11 cellular contexts compared by ENCODE assay signal in the genomic region with DNA sequence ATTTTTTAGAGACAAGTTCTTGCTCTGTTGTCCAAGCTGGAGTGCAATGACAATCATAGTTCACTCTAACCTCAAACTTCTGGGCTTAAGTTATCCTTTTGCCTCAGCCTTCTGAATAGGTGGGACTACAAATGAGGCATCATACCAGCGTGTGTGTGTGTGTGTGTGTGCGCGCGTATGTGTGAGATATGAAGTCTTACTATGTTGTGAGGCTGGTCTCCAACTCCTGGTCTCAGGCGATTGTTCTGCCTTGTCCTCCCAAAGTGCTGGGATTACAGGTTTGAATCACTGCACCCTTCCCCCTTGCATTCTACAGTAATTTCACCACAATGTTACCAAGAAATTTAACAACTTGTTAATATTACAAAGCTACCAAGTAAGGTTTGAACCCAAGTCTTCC. TPM values are rescaled to one million over a fixed set of nuclear protein-coding genes. Genes with fewer than 3 reads are reported as not detected.
A peak's percentile ranks its signal among the peaks of the same experiment; 100 is the strongest.
DNase-seq lines count a peak whose midpoint lies in the region; ATAC-seq, FAIRE-seq and TF ChIP-seq lines count a peak whose summit lies in the region.
"Had no signal": no experiment of that assay in that cellular context is flagged by ENCODE, and none has a peak within 500 bp of the region (broad histone marks: within the 10 kb centered on the region; RNA-seq: fewer than 3 reads in every experiment).

No MANE protein-coding gene starts in this region.

- peak overlapping the region; percentile 63 to 93 (median 89) for H3K27ac ChIP-seq in spleen
- H3K27ac ChIP-seq: epithelial cell of prostate, HL-60 had no signal

- no peak for TF ChIP-seq POLR2A in spleen (IDR thresholded peaks at IDR 0.05)

- peaks cover 25 to 89% (median 68%) of the 10 kb centered on the region in 6 donors for H3K4me1 ChIP-seq in spleen

- ATAC-seq in HG03439 (IDR thresholded peaks at IDR 0.05; ENCODE audit: unreplicated experiment) (no peak), HG02610 (IDR thresholded peaks at IDR 0.05; ENCODE audit: unreplicated experiment) (no peak)

- peaks cover 0 to 10% (median 3%) of the 10 kb centered on the region in 6 donors for H3K36me3 ChIP-seq in spleen

- FAIRE-seq in GM19239 (lab: Jason Lieb, UNC): peak; percentile 28

- in situ Hi-C loops in ACHN (cut with HindIII; ENCODE audit: low pct_ligation_motif_present, low pct_unique_long_range_greater_than_20kb, low sequenced_read_pairs): no loop called here

- 36 to 71% (median 56%) methylated on average over 5 of the region's 5 CpGs for WGBS in spleen, 5 donors

- H3K4me3 ChIP-seq in fibroblast of mammary gland (ENCODE audit: control insufficient read depth, low read depth, low read length) (no peak overlapping the region), spleen (peak overlapping the region in 5 of 8 donors; percentile 6 to 71 (median 19))

- no peak for DNase-seq in GM19239 (ENCODE audit: insufficient read length, low spot score)
- peak; percentile 19 to 26 for DNase-seq in activated CD4-positive, alpha-beta T cell treated with anti-CD3 and anti-CD28 coated beads, Interleukin-2, amount 50 U/mL, for 4 hours
- peak; percentile 18 for DNase-seq in fibroblast of mammary gland (ENCODE audit: low read depth)
- DNase-seq in spleen: no peak
- DNase-seq in ACHN: no peak
- DNase-seq in foreskin melanocyte: no peak
- DNase-seq: NCI-H748 treated with DMSO at 0.1 percent for 48 hours had no signal

- H3K27me3 ChIP-seq in spleen (replicated peaks in 1 of 7): no peaks in the 10 kb centered on the region

- peaks cover 0 to 3% (median 0%) of the 10 kb centered on the region in 8 donors for H3K9me3 ChIP-seq in spleen

- intact Hi-C loops in spleen (cut with DNase I; ENCODE audit: low total_unique reads): no loop called here

- TF ChIP-seq CTCF in fibroblast of mammary gland (conservative IDR thresholded peaks at IDR 0.05; ENCODE audit: control insufficient read depth, insufficient read depth, low read depth, low read length) (no peak), spleen (IDR thresholded peaks at IDR 0.05 in 8 of 11, conservative IDR thresholded peaks at IDR 0.05 in 3 of 11) (no peak)

RNA-seq across cellular contexts. Expression of a gene that starts 0.7 kb away (rescaled TPM):
- 100 to 1,000 TPM in 2 of 7 donors, 10 to 100 TPM in 5; 69.2 to 109 (median 82.6) TPM for total RNA-seq in spleen
- polyA plus RNA-seq in spleen: 10 to 100 TPM; 62.1 to 75.1 (median 66.4) TPM

RNA-seq across cellular contexts. Expression of a gene that starts 49.2 kb away (rescaled TPM):
- total RNA-seq in spleen: under 1 TPM in 3 of 7 donors, not detected in 4; 0.14 to 0.50 (median 0.24) TPM
- polyA plus RNA-seq in spleen: under 1 TPM in 2 of 3 donors, not detected in 1; 0.02 to 0.03 TPM

Comparison
In these comparisons a context has a peak if more than half of its experiments do, and no peak if none do; other contexts are left out.
1. DNase-seq: peak in activated CD4-positive, alpha-beta T cell treated with anti-CD3 and anti-CD28 coated beads, Interleukin-2, amount 50 U/mL, for 4 hours (2 of 2) and fibroblast of mammary gland (single experiment); none in GM19239 (single experiment), spleen (single experiment), ACHN (single experiment) and foreskin melanocyte (single experiment).